ENCODE assay signal across 18 cellular contexts in the genomic region with DNA sequence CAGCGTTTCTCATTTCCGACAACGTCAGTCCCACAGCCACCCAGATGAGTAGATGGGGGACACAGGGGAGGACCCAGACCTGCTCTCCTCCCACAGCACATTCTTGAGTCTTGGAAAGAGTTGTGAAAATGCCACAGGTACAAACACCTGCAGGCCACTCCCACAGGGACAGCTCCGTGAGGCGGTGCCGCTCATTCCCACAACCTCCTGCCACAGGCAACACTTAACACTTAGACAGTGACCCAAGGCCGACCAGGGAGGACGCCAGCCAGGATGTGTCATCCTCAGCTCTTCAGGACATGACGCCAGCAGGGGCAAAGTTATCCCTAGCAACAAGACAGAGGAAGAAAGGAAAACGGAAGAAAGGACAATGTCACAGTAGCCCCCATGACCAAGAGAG.
"Had no signal": no experiment of that assay in that cellular context is flagged by ENCODE, and none has a peak within 500 bp of the region (broad histone marks: within the 10 kb centered on the region; RNA-seq: fewer than 3 reads in every experiment).

No MANE protein-coding gene starts in this region.

- H3K4me1 ChIP-seq: ascending aorta, neural progenitor cell, tibial artery had no signal

- DNase-seq: activated T-cell treated with anti-CD3 and anti-CD28 coated beads, Interleukin-2, amount 50 U/mL, for 24 hours; brain microvascular endothelial cell; effector memory CD4-positive, alpha-beta T cell; foreskin melanocyte; kidney glomerular epithelial cell; mesenchymal stem cell; naive thymus-derived CD4-positive, alpha-beta T cell; stimulated activated CD4-positive, alpha-beta T cell treated with anti-CD3 and anti-CD28 coated beads, Interleukin-1b, Interleukin-23, amount 100 ng/mL, for 48 hours; substantia nigra; T-helper 9 cell; tibial artery had no signal

- H3K36me3 ChIP-seq: ascending aorta, brain microvascular endothelial cell, neural progenitor cell, tibial artery had no signal

- H3K4me3 ChIP-seq: ascending aorta, neural progenitor cell, tibial artery had no signal

- ATAC-seq: activated naive CD4-positive, alpha-beta T cell treated with anti-CD3 and anti-CD28 coated beads, Interleukin-2, amount 50 U/mL, for 72 hours; activated T-helper 17 cell treated with anti-CD3 and anti-CD28 coated beads, Interleukin-2, amount 50 U/mL, for 72 hours; naive thymus-derived CD4-positive, alpha-beta T cell; WTC11 had no signal

- FAIRE-seq: colon, urothelium cell line had no signal

- H3K27me3 ChIP-seq: ascending aorta, neural progenitor cell had no signal

- H3K27ac ChIP-seq: ascending aorta, brain microvascular endothelial cell, neural progenitor cell, tibial artery had no signal

- H3K9ac ChIP-seq: neural progenitor cell had no signal

- H3K9me3 ChIP-seq: ascending aorta, tibial artery had no signal

- H2AFZ ChIP-seq: neural progenitor cell had no signal

- H3K4me2 ChIP-seq: neural progenitor cell had no signal
